ENCODE assay signal across 13 cellular contexts in the genomic region with DNA sequence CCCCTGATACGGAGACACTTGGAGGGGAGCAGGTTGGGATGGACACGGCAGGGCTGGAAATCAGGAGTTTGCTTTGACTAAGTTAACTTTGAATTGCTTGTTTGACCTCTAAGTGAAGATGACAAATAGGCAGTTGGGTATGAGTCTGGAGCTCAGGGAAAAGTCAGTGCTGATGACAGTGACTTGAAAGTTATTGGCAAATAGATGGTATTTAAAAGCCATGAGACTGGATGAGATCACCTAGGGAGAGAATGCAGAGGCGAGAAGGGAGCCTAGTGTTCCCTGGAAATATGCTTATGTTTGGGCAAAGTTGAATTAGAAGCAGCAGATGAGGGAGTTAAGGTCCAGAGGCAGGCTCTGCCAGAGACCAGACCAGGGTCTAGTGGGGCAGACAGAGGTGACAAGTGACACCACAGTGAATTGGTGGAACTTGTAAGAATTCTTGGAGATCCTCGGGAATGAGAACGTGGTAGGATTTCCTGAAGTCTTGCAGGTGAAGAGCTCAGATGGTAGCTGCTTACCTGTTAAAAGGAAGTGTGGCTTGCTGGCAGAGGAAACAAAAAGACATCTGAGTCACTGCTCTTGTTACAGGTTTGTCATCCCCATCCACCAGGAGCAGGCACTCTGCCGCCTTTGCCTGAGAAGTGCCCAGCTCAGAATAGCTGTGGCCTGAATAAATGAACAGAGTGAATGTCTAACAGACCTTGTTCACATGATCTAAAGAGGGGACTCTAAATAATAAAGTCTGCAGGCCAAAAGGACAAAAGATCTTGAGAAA. TPM values are rescaled to one million over a fixed set of nuclear protein-coding genes. Genes with fewer than 3 reads are reported as not detected.
DNase-seq lines count a peak whose midpoint lies in the region; ATAC-seq, FAIRE-seq and TF ChIP-seq lines count a peak whose summit lies in the region.
"Had no signal": no experiment of that assay in that cellular context is flagged by ENCODE, and none has a peak within 500 bp of the region (broad histone marks: within the 10 kb centered on the region; RNA-seq: fewer than 3 reads in every experiment).

No MANE protein-coding gene starts in this region.

- CTCF ChIA-PET in SK-N-SH (lab: Yijun Ruan, JAX) = interaction anchor here (1.2 to 6.4 kb wide), 5 partner anchors 9 to 241 kb away, joined by 3 to 40 read pairs (median 6); no protein-coding TSS in a partner anchor

- H3F3A ChIP-seq in SK-N-SH (replicated peaks; ENCODE audit: insufficient read depth) = no peaks in the 10 kb centered on the region
- H3F3A ChIP-seq in GM23338 (replicated peaks; ENCODE audit: low read depth) = no peaks in the 10 kb centered on the region

- no peak overlapping the region for H3K9ac ChIP-seq in SK-N-SH

- intact Hi-C loops in aorta (cut with DNase I) = loop anchor here (5.0 kb wide), 3 partner anchors 93 to 243 kb away; no protein-coding TSS in a partner anchor

- peaks cover 0 to 6% of the 10 kb centered on the region in 2 experiments; a peak in 2 of 4 replicates for H3K4me1 ChIP-seq in SK-N-SH (ENCODE audit: control insufficient read depth in 1 of 2, insufficient read depth in 2 of 2, low read depth in 1 of 2, low read length in 1 of 2)
- peaks cover 4 to 5% of the 10 kb centered on the region in 2 donors for H3K4me1 ChIP-seq in aorta (ENCODE audit: control insufficient read depth in 1 of 2, insufficient read depth in 2 of 2, low read length in 2 of 2)
- H3K4me1 ChIP-seq in GM23338 (ENCODE audit: insufficient read depth) = no peaks in the 10 kb centered on the region; the same call in 1 of the 2 replicates
- H3K4me1 ChIP-seq: A549, body of pancreas had no signal

- no peak overlapping the region for H3K27ac Mint-ChIP-seq in GM23338

- H3K27me3 ChIP-seq in SK-N-SH (ENCODE audit: insufficient read depth) = no peaks in the 10 kb centered on the region
- H3K27me3 ChIP-seq in bronchial epithelial cell (ENCODE audit: control insufficient read depth, insufficient read depth, low read length) = no peaks in the 10 kb centered on the region
- no peaks in the 10 kb centered on the region for H3K27me3 ChIP-seq in aorta (ENCODE audit: control insufficient read depth in 1 of 2, insufficient read depth in 2 of 2, low read length in 1 of 2)
- 0 out of 2 replicates have a peak, but pooled peaks cover under 1% of the 10 kb centered on the region for H3K27me3 ChIP-seq in GM23338 (ENCODE audit: insufficient read depth)
- H3K27me3 ChIP-seq: body of pancreas had no signal

- H3K9me3 ChIP-seq in SK-N-SH = no peaks in the 10 kb centered on the region
- no peaks in the 10 kb centered on the region for H3K9me3 ChIP-seq in aorta (ENCODE audit: control insufficient read depth, low read length)
- H3K9me3 ChIP-seq: A549, body of pancreas had no signal

- no peaks in the 10 kb centered on the region for H3K36me3 ChIP-seq in SK-N-SH (replicated peaks in 1 of 2; ENCODE audit: control insufficient read depth in 1 of 2, insufficient read depth in 2 of 2, low read length in 1 of 2)
- no peaks in the 10 kb centered on the region for H3K36me3 ChIP-seq in bronchial epithelial cell (ENCODE audit: control insufficient read depth, insufficient read depth, low read length)
- no peaks in the 10 kb centered on the region for H3K36me3 ChIP-seq in aorta (ENCODE audit: control insufficient read depth in 1 of 2, insufficient read depth in 2 of 2, low read length in 1 of 2)
- no peaks in the 10 kb centered on the region for H3K36me3 ChIP-seq in GM23338 (ENCODE audit: insufficient read depth)

- TF ChIP-seq CTCF in SK-N-SH (IDR thresholded peaks at IDR 0.05) (no peak), bronchial epithelial cell (IDR thresholded peaks at IDR 0.05; ENCODE audit: insufficient read depth, low read length, severe bottlenecking) (no peak), GM23338 (conservative IDR thresholded peaks at IDR 0.05; ENCODE audit: low read depth in 2 of 2) (no peak)

- H2AFZ ChIP-seq in SK-N-SH (ENCODE audit: low read depth) (no peak overlapping the region), GM23338 (no peak overlapping the region)

- no peak overlapping the region for H3K4me3 ChIP-seq in SK-N-SH (ENCODE audit: low read depth in 2 of 2, low read length in 1 of 2)
- H3K4me3 ChIP-seq in bronchial epithelial cell (ENCODE audit: low read depth, low read length) = no peak overlapping the region
- no peak overlapping the region for H3K4me3 ChIP-seq in aorta (ENCODE audit: low read length in 2 of 2)
- H3K4me3 ChIP-seq in GM23338 = no peak overlapping the region
- H3K4me3 ChIP-seq: A549, body of pancreas had no signal

- H4K20me1 ChIP-seq in SK-N-SH (ENCODE audit: insufficient read depth) = no peaks in the 10 kb centered on the region
- H4K20me1 ChIP-seq in GM23338 (replicated peaks; ENCODE audit: insufficient read depth) = no peaks in the 10 kb centered on the region

- peaks cover 5% of the 10 kb centered on the region for H3K27me3 Mint-ChIP-seq in GM23338 (ENCODE audit: insufficient read depth, low read depth, poor library complexity)
- H3K27me3 Mint-ChIP-seq: IgD-negative memory B cell had no signal

- H3K4me1 Mint-ChIP-seq in GM23338 = peaks cover 5% of the 10 kb centered on the region

- H3K4me2 ChIP-seq in SK-N-SH (no peak overlapping the region), GM23338 (no peak overlapping the region)
- H3K4me2 ChIP-seq: A549 had no signal

- no peaks in the 10 kb centered on the region for H3K9me2 ChIP-seq in SK-N-SH
- no peaks in the 10 kb centered on the region for H3K9me2 ChIP-seq in GM23338 (ENCODE audit: insufficient read depth)

- H3K9me3 Mint-ChIP-seq in GM23338 = no peaks in the 10 kb centered on the region
- H3K9me3 Mint-ChIP-seq: IgD-negative memory B cell had no signal

- no peak for TF ChIP-seq RAD21 in SK-N-SH (IDR thresholded peaks at IDR 0.05; ENCODE audit: low read length)

- 86% methylated on average over 6 of the region's 6 CpGs for WGBS in SK-N-SH (ENCODE audit: low lambda C conversion rate)
- 55 to 58% methylated on average over 6 of the region's 6 CpGs for WGBS in aorta, 2 donors

- no peaks in the 10 kb centered on the region for H3K36me3 Mint-ChIP-seq in GM23338 (ENCODE audit: low read depth)
- H3K36me3 Mint-ChIP-seq: IgD-negative memory B cell had no signal

- H3K4me3 Mint-ChIP-seq in GM23338 = no peak overlapping the region

- POLR2A ChIA-PET in SK-N-SH (lab: Yijun Ruan, JAX) = no interaction called here

- H3K79me2 ChIP-seq in SK-N-SH (ENCODE audit: insufficient read depth) = no peaks in the 10 kb centered on the region
- H3K79me2 ChIP-seq in GM23338 (replicated peaks; ENCODE audit: insufficient read depth) = no peaks in the 10 kb centered on the region

- ATAC-seq in SK-N-SH treated with all-trans-retinoic acid at 6 μM for 48 hours (no peak), aorta (ENCODE audit: low FRiP score) (no peak), GM23338 (no peak)
- ATAC-seq: A549, body of pancreas had no signal

- H3K27ac ChIP-seq in SK-N-SH (ENCODE audit: low read depth in 2 of 2, low read length in 1 of 2) (peak overlapping the region in 1 of 2 experiments; percentile 17; a peak in 1 of 4 replicates), aorta (ENCODE audit: low read depth in 1 of 2, low read length in 2 of 2) (peak overlapping the region; percentile 88 to 91), GM23338 (ENCODE audit: low read depth) (no peak overlapping the region)
- H3K27ac ChIP-seq: A549, body of pancreas had no signal

- TF ChIP-seq EP300 in SK-N-SH (IDR thresholded peaks at IDR 0.05; ENCODE audit: borderline replicate concordance in 1 of 2, low read depth in 1 of 2, low read length in 1 of 2) = no peak

- FAIRE-seq in bronchial epithelial cell (lab: Jason Lieb, UNC) = peak; percentile 93
- FAIRE-seq: A549 had no signal

- no peak for DNase-seq in SK-N-SH
- DNase-seq in bronchial epithelial cell (ENCODE audit: low read depth) = peak; percentile 77
- peak; percentile 80 for DNase-seq in kidney tubule cell (ENCODE audit: low spot score)
- DNase-seq in aorta = no peak
- DNase-seq in GM23338 (ENCODE audit: low spot score) = no peak
- no peak for DNase-seq in NCI-H748 (lab: John Stamatoyannopoulos, UW; ENCODE audit: unreplicated experiment)
- no peak for DNase-seq in nucleus accumbens (lab: John Stamatoyannopoulos, UW)
- DNase-seq: NCI-H524; stimulated activated CD4-positive, alpha-beta T cell treated with anti-CD3 and anti-CD28 coated beads, Interleukin-1b, Interleukin-23, amount 100 ng/mL, for 48 hours had no signal

TF ChIP-seq in SK-N-SH, 30 proteins besides CTCF, POLR2A, EP300 and RAD21 (continues in another document):
- TF ChIP-seq SMC3 (IDR thresholded peaks at IDR 0.05; ENCODE audit: low read depth, low read length) (no peak), EZH2phosphoT487 (IDR thresholded peaks at IDR 0.05; ENCODE audit: borderline replicate concordance, low read depth) (no peak), GABPA (IDR thresholded peaks at IDR 0.05; ENCODE audit: low read depth) (no peak), NFIC (IDR thresholded peaks at IDR 0.05; ENCODE audit: borderline replicate concordance) (no peak)

TF ChIP-seq in SK-N-SH treated with all-trans-retinoic acid at 6 μM for 48 hours, 23 proteins besides CTCF, POLR2A, EP300 and RAD21:
- no peak for TF ChIP-seq ZC3H10 (CRISPR knock-in tag; IDR thresholded peaks at IDR 0.05)

TF ChIP-seq in GM23338, 12 proteins besides CTCF, POLR2A, EP300 and RAD21 (continues in another document):
- no peak for TF ChIP-seq NANOG (IDR thresholded peaks at IDR 0.05; ENCODE audit: borderline replicate concordance)
- TF ChIP-seq STAT1 (IDR thresholded peaks at IDR 0.05; ENCODE audit: unreplicated experiment) = no peak
- no peak for TF ChIP-seq POLR2AphosphoS5 (IDR thresholded peaks at IDR 0.05; ENCODE audit: low read depth)
- no peak for TF ChIP-seq ZNF114 (CRISPR knock-in tag; IDR thresholded peaks at IDR 0.05)

RNA-seq across cellular contexts. Expression of gene ZSCAN20, which starts 12.5 kb away (rescaled TPM):
- polyA plus RNA-seq in SK-N-SH (2012; rRNA removed) (2.1 TPM in 2 replicates), aorta (1 to 10 TPM; 2.1 to 2.2 TPM), GM23338 (2016; fragmentation: Nextera tagmentation; extraction: Ambion mirVana) (0.91 and 0.97 TPM in 2 replicates)
- polyA plus RNA-seq in SK-N-SH (2012; cell fraction: cytosol; rRNA removed) = 1.4 TPM in 2 replicates
- polyA plus RNA-seq in SK-N-SH (2012; cell fraction: nucleus; rRNA removed) = 3.6 and 5.4 TPM in 2 replicates
- total RNA-seq in bronchial epithelial cell (5.0 and 8.2 TPM in 2 replicates), aorta (1 to 10 TPM; 5.9 to 8.0 TPM)
- total RNA-seq in GM23338 (2014; rRNA removed; shearing (Covaris generic)) = 3.9 and 4.9 TPM in 2 replicates

RNA-seq across cellular contexts. Expression of gene PHC2, which starts 29.1 kb away (rescaled TPM):
- polyA plus RNA-seq in SK-N-SH (2012; rRNA removed) (69.5 and 98.7 TPM in 2 replicates), aorta (100 to 1,000 TPM in 1 of 2 donors, 10 to 100 TPM in 1; 82.4 to 118 TPM), GM23338 (2016; fragmentation: Nextera tagmentation; extraction: Ambion mirVana) (1.7 and 2.0 TPM in 2 replicates)
- 70.8 and 111 TPM in 2 replicates for polyA plus RNA-seq in SK-N-SH (2012; cell fraction: cytosol; rRNA removed)
- 124 and 128 TPM in 2 replicates for polyA plus RNA-seq in SK-N-SH (2012; cell fraction: nucleus; rRNA removed)
- total RNA-seq in bronchial epithelial cell (19.7 and 32.1 TPM in 2 replicates), aorta (100 to 1,000 TPM in 1 of 2 donors, 10 to 100 TPM in 1; 96.6 to 156 TPM)
- total RNA-seq in GM23338 (2014; rRNA removed; shearing (Covaris generic)) = 7.3 and 11.8 TPM in 2 replicates

Comparison
In these comparisons a context has a peak if more than half of its experiments do, and no peak if none do; other contexts are left out.
1. DNase-seq: peak in bronchial epithelial cell (single experiment) and kidney tubule cell (single experiment); none in SK-N-SH (single experiment), aorta (0 of 2), GM23338 (single experiment), NCI-H748 (single experiment) and nucleus accumbens (0 of 56).